Comparison of ENCODE assay signal across 22 cellular contexts in genomic region chrX:108285361-108285760, GRCh38.
"Had no signal": no experiment of that assay in that cellular context is flagged by ENCODE, and none has a peak within 500 bp of the region (broad histone marks: within the 10 kb centered on the region; RNA-seq: fewer than 3 reads in every experiment).

No MANE protein-coding gene starts in this region.

- H3K9me3 ChIP-seq: ascending aorta, heart left ventricle, pancreas, psoas muscle, tibial nerve had no signal

- H3K4me3 Mint-ChIP-seq: activated CD4-positive, alpha-beta T cell treated with anti-CD3 and anti-CD28 coated beads, Interleukin-2, amount 10 ng/mL, durations not matched to agents 7 days and 5 days; activated CD8-positive, alpha-beta T cell treated with anti-CD3 and anti-CD28 coated beads, Interleukin-2, amount 10 ng/mL, durations not matched to agents 7 days and 5 days; activated T-helper 17 cell treated with anti-CD3 and anti-CD28 coated beads, Interleukin-2, amount 50 U/mL, for 72 hours; central memory CD8-positive, alpha-beta T cell; memory B cell; nephron; T-helper 2 cell treated with Interferon-gamma antibody and Interleukin-4, amounts not matched to agents 5 μg/mL and 100 μg/mL, for 36 hours had no signal

- H3K36me3 ChIP-seq: ascending aorta, brain microvascular endothelial cell, heart left ventricle, pancreas, tibial nerve, WERI-Rb-1 had no signal

- H3K9me3 Mint-ChIP-seq: activated CD4-positive, alpha-beta T cell treated with anti-CD3 and anti-CD28 coated beads, Interleukin-2, amount 10 ng/mL, durations not matched to agents 7 days and 5 days; activated naive CD4-positive, alpha-beta T cell treated with anti-CD3 and anti-CD28 coated beads, Interleukin-2, amount 50 U/mL, for 72 hours; activated T-helper 17 cell treated with anti-CD3 and anti-CD28 coated beads, Interleukin-2, amount 50 U/mL, for 72 hours; central memory CD8-positive, alpha-beta T cell; memory B cell; T-helper 2 cell treated with Interferon-gamma antibody and Interleukin-4, amounts not matched to agents 5 μg/mL and 100 μg/mL, for 36 hours had no signal

- H3K36me3 Mint-ChIP-seq: activated naive CD4-positive, alpha-beta T cell treated with anti-CD3 and anti-CD28 coated beads, Interleukin-2, amount 50 U/mL, for 72 hours; memory B cell had no signal

- H3K27ac Mint-ChIP-seq: activated CD4-positive, alpha-beta T cell treated with anti-CD3 and anti-CD28 coated beads, Interleukin-2, amount 10 ng/mL, durations not matched to agents 7 days and 5 days; activated CD8-positive, alpha-beta T cell treated with anti-CD3 and anti-CD28 coated beads, Interleukin-2, amount 10 ng/mL, durations not matched to agents 7 days and 5 days; activated naive CD4-positive, alpha-beta T cell treated with anti-CD3 and anti-CD28 coated beads, Interleukin-2, amount 50 U/mL, for 72 hours; activated T-helper 17 cell treated with anti-CD3 and anti-CD28 coated beads, Interleukin-2, amount 50 U/mL, for 72 hours; memory B cell; T-helper 2 cell treated with Interferon-gamma antibody and Interleukin-4, amounts not matched to agents 5 μg/mL and 100 μg/mL, for 36 hours had no signal

- H3K27ac ChIP-seq: ascending aorta, brain microvascular endothelial cell, heart left ventricle, pancreas, psoas muscle, tibial nerve, WERI-Rb-1 had no signal

- H3K4me1 Mint-ChIP-seq: activated CD4-positive, alpha-beta T cell treated with anti-CD3 and anti-CD28 coated beads, Interleukin-2, amount 10 ng/mL, durations not matched to agents 7 days and 5 days; activated T-helper 17 cell treated with anti-CD3 and anti-CD28 coated beads, Interleukin-2, amount 50 U/mL, for 72 hours; central memory CD8-positive, alpha-beta T cell; memory B cell had no signal

- H3K27me3 Mint-ChIP-seq: activated CD4-positive, alpha-beta T cell treated with anti-CD3 and anti-CD28 coated beads, Interleukin-2, amount 10 ng/mL, durations not matched to agents 7 days and 5 days; central memory CD8-positive, alpha-beta T cell; memory B cell had no signal

- ATAC-seq: activated CD8-positive, alpha-beta T cell treated with anti-CD3 and anti-CD28 coated beads, Interleukin-2, amount 10 ng/mL, durations not matched to agents 7 days and 5 days; activated naive CD4-positive, alpha-beta T cell treated with anti-CD3 and anti-CD28 coated beads, Interleukin-2, amount 50 U/mL, for 72 hours; activated T-helper 17 cell treated with anti-CD3 and anti-CD28 coated beads, Interleukin-2, amount 50 U/mL, for 72 hours; psoas muscle; stimulated activated naive CD8-positive, alpha-beta T cell treated with anti-CD3 and anti-CD28 coated beads, Interleukin-15, Interleukin-2, amounts not matched to agents 100 U/mL and 50 U/mL, for 24 hours had no signal

- DNase-seq: activated CD4-positive, alpha-beta T cell treated with anti-CD3 and anti-CD28 coated beads, Interleukin-2, amount 10 ng/mL, durations not matched to agents 7 days and 5 days; activated CD4-positive, CD25-positive, alpha-beta regulatory T cell treated with anti-CD3 and anti-CD28 coated beads, Interleukin-2, amount 50 U/mL, for 72 hours; activated CD8-positive, alpha-beta T cell treated with anti-CD3 and anti-CD28 coated beads, Interleukin-2, amount 10 ng/mL, durations not matched to agents 7 days and 5 days; activated T-cell treated with anti-CD3 and anti-CD28 coated beads, Interleukin-2, amount 50 U/mL, for 1 hour; brain microvascular endothelial cell; effector memory CD4-positive, alpha-beta T cell; heart left ventricle; left cardiac atrium; pancreas; psoas muscle; right cardiac atrium; stimulated activated CD4-positive, alpha-beta T cell treated with anti-CD3 and anti-CD28 coated beads, Interleukin-4, amount 100 ng/mL, for 4 hours; stimulated activated naive CD8-positive, alpha-beta T cell treated with anti-CD3 and anti-CD28 coated beads, Interleukin-15, Interleukin-2, amounts not matched to agents 100 U/mL and 50 U/mL, for 24 hours; WERI-Rb-1 had no signal

- H3K27me3 ChIP-seq: ascending aorta, brain microvascular endothelial cell, pancreas had no signal

- H3K4me3 ChIP-seq: ascending aorta, heart left ventricle, pancreas, psoas muscle, tibial nerve had no signal

- H3K4me1 ChIP-seq: ascending aorta, pancreas, psoas muscle, tibial nerve had no signal
